1 cellular context compared by ENCODE assay signal in the genomic region with DNA sequence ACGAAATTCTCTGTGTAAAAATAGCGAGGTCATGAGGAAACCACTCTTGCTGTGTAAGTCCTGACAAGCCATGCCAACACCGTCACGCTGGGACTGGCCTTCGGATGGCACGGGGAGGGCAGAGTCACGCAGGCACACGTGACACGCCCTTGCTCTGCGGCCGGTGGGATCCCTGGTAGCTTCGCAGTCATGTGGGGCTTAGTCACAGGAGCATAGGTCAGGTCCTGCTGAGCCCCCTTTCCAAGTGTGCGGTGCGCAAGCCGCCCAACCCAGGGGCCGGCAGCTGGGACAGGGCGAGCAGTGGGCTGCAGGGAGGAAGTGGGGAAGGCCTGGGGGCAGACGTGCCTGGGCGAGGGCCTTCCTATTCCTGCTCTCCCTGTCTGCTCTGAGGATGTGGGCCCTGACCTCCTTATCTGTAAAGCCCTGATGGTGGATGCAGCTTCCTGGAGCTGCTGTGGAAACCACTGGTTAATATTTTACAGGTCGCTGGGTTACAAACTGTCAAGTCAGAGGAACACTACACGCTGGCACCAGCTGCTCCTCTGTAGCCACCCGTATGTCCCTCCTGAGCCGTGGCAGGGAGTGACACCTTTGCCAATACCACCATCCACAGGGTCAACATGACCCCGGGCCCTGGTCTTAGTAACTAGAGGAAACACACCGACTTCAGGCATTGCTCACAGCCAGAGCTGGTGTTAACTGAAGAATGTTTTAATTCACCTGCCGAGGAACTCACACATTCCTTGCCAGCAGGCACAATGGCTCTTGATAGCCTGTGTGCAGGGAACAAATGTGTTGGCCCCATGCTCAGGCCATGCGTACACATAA.
A peak's percentile ranks its signal among the peaks of the same experiment; 100 is the strongest.
TF ChIP-seq lines count a peak whose summit lies in the region.

No MANE protein-coding gene starts in this region.

TF ChIP-seq in HepG2, 621 proteins besides CTCF, POLR2A, EP300 and RAD21 (continued from another document and continues in another):
- TF ChIP-seq ZFX (CRISPR knock-in tag; IDR thresholded peaks at IDR 0.05; ENCODE audit: low read depth) (peak; percentile 93), ZNF382 (CRISPR knock-in tag; IDR thresholded peaks at IDR 0.05; ENCODE audit: borderline replicate concordance) (no peak), ZFP36L1 (CRISPR knock-in tag; IDR thresholded peaks at IDR 0.05) (no peak), ZKSCAN5 (CRISPR knock-in tag; IDR thresholded peaks at IDR 0.05) (no peak), SRF (IDR thresholded peaks at IDR 0.05; ENCODE audit: low read depth, low read length) (no peak), ZNF430 (CRISPR knock-in tag; IDR thresholded peaks at IDR 0.05) (peak; percentile 79), ZNF335 (CRISPR knock-in tag; IDR thresholded peaks at IDR 0.05) (peak; percentile 51; the same call in 1 of the 2 replicates), ZNF33B (CRISPR knock-in tag; IDR thresholded peaks at IDR 0.05) (no peak), NCOA2 (CRISPR knock-in tag; IDR thresholded peaks at IDR 0.05) (no peak; the same call in 1 of the 2 replicates), ATF7-NPFF (CRISPR knock-in tag; IDR thresholded peaks at IDR 0.05; ENCODE audit: low read depth) (no peak; the same call in 1 of the 2 replicates), TEAD2 (CRISPR knock-in tag; IDR thresholded peaks at IDR 0.05) (no peak), ZBTB42 (CRISPR knock-in tag; IDR thresholded peaks at IDR 0.05) (no peak), ZNF292 (CRISPR knock-in tag; IDR thresholded peaks at IDR 0.05; ENCODE audit: borderline replicate concordance, low read depth) (peak; percentile 96), HOXA9 (CRISPR knock-in tag; IDR thresholded peaks at IDR 0.05; ENCODE audit: borderline replicate concordance) (no peak), ZNF552 (CRISPR knock-in tag; IDR thresholded peaks at IDR 0.05; ENCODE audit: borderline replicate concordance) (peak; percentile 37; the same call in 1 of the 2 replicates), THAP11 (CRISPR knock-in tag; IDR thresholded peaks at IDR 0.05) (peak; percentile 26; the same call in 1 of the 2 replicates), TP53 (CRISPR knock-in tag; conservative IDR thresholded peaks at IDR 0.05) (no peak), ZNF703 (CRISPR knock-in tag; IDR thresholded peaks at IDR 0.05; ENCODE audit: borderline replicate concordance) (no peak), SP5 (CRISPR knock-in tag; IDR thresholded peaks at IDR 0.05; ENCODE audit: borderline replicate concordance, low read depth) (peak; percentile 42; the same call in 1 of the 2 replicates), HDAC2 (CRISPR knock-in tag; IDR thresholded peaks at IDR 0.05) (peak; percentile 65; the same call in 1 of the 2 replicates), PAX8 (CRISPR knock-in tag; IDR thresholded peaks at IDR 0.05; ENCODE audit: borderline replicate concordance) (no peak), CBX2 (IDR thresholded peaks at IDR 0.05; ENCODE audit: low read depth, low read length) (no peak), CBX2 (CRISPR knock-in tag; IDR thresholded peaks at IDR 0.05; ENCODE audit: low read depth) (0 out of 2 replicates have a peak, but pooled peaks have one; percentile 29), ZNF878 (CRISPR knock-in tag; IDR thresholded peaks at IDR 0.05) (no peak), HNRNPL (IDR thresholded peaks at IDR 0.05; ENCODE audit: low read depth, low read length) (peak; percentile 94), ZNF660 (CRISPR knock-in tag; IDR thresholded peaks at IDR 0.05; ENCODE audit: borderline replicate concordance, low read depth) (no peak), NCOR1 (IDR thresholded peaks at IDR 0.05; ENCODE audit: borderline replicate concordance, low read length) (peak; percentile 23; the same call in 1 of the 2 replicates)
- TF ChIP-seq, protein P1, sequence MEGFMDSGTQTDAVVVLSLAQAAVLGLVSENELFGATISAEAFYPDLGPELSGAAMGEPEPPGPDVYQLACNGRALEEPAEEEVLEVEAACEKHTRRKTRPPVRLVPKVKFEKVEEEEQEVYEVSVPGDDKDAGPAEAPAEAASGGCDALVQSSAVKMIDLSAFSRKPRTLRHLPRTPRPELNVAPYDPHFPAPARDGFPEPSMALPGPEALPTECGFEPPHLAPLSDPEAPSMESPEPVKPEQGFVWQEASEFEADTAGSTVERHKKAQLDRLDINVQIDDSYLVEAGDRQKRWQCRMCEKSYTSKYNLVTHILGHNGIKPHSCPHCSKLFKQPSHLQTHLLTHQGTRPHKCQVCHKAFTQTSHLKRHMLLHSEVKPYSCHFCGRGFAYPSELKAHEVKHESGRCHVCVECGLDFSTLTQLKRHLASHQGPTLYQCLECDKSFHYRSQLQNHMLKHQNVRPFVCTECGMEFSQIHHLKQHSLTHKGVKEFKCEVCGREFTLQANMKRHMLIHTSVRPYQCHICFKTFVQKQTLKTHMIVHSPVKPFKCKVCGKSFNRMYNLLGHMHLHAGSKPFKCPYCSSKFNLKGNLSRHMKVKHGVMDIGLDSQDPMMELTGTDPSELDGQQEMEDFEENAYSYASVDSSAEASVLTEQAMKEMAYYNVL (CRISPR knock-in tag; IDR thresholded peaks at IDR 0.05; ENCODE audit: borderline replicate concordance) = no peak; the same call in 1 of the 2 replicates
- TF ChIP-seq, protein P2, sequence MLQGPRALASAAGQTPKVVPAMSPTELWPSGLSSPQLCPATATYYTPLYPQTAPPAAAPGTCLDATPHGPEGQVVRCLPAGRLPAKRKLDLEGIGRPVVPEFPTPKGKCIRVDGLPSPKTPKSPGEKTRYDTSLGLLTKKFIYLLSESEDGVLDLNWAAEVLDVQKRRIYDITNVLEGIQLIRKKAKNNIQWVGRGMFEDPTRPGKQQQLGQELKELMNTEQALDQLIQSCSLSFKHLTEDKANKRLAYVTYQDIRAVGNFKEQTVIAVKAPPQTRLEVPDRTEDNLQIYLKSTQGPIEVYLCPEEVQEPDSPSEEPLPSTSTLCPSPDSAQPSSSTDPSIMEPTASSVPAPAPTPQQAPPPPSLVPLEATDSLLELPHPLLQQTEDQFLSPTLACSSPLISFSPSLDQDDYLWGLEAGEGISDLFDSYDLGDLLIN (CRISPR knock-in tag; IDR thresholded peaks at IDR 0.05; ENCODE audit: borderline replicate concordance) = no peak
- TF ChIP-seq, protein P3, sequence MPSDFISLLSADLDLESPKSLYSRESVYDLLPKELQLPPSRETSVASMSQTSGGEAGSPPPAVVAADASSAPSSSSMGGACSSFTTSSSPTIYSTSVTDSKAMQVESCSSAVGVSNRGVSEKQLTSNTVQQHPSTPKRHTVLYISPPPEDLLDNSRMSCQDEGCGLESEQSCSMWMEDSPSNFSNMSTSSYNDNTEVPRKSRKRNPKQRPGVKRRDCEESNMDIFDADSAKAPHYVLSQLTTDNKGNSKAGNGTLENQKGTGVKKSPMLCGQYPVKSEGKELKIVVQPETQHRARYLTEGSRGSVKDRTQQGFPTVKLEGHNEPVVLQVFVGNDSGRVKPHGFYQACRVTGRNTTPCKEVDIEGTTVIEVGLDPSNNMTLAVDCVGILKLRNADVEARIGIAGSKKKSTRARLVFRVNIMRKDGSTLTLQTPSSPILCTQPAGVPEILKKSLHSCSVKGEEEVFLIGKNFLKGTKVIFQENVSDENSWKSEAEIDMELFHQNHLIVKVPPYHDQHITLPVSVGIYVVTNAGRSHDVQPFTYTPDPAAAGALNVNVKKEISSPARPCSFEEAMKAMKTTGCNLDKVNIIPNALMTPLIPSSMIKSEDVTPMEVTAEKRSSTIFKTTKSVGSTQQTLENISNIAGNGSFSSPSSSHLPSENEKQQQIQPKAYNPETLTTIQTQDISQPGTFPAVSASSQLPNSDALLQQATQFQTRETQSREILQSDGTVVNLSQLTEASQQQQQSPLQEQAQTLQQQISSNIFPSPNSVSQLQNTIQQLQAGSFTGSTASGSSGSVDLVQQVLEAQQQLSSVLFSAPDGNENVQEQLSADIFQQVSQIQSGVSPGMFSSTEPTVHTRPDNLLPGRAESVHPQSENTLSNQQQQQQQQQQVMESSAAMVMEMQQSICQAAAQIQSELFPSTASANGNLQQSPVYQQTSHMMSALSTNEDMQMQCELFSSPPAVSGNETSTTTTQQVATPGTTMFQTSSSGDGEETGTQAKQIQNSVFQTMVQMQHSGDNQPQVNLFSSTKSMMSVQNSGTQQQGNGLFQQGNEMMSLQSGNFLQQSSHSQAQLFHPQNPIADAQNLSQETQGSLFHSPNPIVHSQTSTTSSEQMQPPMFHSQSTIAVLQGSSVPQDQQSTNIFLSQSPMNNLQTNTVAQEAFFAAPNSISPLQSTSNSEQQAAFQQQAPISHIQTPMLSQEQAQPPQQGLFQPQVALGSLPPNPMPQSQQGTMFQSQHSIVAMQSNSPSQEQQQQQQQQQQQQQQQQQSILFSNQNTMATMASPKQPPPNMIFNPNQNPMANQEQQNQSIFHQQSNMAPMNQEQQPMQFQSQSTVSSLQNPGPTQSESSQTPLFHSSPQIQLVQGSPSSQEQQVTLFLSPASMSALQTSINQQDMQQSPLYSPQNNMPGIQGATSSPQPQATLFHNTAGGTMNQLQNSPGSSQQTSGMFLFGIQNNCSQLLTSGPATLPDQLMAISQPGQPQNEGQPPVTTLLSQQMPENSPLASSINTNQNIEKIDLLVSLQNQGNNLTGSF (CRISPR knock-in tag; IDR thresholded peaks at IDR 0.05) = 0 out of 2 replicates have a peak, but pooled peaks have one; percentile 27
- TF ChIP-seq, protein P4, sequence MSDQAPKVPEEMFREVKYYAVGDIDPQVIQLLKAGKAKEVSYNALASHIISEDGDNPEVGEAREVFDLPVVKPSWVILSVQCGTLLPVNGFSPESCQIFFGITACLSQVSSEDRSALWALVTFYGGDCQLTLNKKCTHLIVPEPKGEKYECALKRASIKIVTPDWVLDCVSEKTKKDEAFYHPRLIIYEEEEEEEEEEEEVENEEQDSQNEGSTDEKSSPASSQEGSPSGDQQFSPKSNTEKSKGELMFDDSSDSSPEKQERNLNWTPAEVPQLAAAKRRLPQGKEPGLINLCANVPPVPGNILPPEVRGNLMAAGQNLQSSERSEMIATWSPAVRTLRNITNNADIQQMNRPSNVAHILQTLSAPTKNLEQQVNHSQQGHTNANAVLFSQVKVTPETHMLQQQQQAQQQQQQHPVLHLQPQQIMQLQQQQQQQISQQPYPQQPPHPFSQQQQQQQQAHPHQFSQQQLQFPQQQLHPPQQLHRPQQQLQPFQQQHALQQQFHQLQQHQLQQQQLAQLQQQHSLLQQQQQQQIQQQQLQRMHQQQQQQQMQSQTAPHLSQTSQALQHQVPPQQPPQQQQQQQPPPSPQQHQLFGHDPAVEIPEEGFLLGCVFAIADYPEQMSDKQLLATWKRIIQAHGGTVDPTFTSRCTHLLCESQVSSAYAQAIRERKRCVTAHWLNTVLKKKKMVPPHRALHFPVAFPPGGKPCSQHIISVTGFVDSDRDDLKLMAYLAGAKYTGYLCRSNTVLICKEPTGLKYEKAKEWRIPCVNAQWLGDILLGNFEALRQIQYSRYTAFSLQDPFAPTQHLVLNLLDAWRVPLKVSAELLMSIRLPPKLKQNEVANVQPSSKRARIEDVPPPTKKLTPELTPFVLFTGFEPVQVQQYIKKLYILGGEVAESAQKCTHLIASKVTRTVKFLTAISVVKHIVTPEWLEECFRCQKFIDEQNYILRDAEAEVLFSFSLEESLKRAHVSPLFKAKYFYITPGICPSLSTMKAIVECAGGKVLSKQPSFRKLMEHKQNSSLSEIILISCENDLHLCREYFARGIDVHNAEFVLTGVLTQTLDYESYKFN (CRISPR knock-in tag; conservative IDR thresholded peaks at IDR 0.05) = peak; percentile 82
- TF ChIP-seq, protein P5, sequence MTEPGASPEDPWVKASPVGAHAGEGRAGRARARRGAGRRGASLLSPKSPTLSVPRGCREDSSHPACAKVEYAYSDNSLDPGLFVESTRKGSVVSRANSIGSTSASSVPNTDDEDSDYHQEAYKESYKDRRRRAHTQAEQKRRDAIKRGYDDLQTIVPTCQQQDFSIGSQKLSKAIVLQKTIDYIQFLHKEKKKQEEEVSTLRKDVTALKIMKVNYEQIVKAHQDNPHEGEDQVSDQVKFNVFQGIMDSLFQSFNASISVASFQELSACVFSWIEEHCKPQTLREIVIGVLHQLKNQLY (CRISPR knock-in tag; IDR thresholded peaks at IDR 0.05) = no peak
- TF ChIP-seq, protein P6, sequence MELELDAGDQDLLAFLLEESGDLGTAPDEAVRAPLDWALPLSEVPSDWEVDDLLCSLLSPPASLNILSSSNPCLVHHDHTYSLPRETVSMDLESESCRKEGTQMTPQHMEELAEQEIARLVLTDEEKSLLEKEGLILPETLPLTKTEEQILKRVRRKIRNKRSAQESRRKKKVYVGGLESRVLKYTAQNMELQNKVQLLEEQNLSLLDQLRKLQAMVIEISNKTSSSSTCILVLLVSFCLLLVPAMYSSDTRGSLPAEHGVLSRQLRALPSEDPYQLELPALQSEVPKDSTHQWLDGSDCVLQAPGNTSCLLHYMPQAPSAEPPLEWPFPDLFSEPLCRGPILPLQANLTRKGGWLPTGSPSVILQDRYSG (CRISPR knock-in tag; IDR thresholded peaks at IDR 0.05) = 0 out of 2 replicates have a peak, but pooled peaks have one; percentile 30
- TF ChIP-seq, protein P7, sequence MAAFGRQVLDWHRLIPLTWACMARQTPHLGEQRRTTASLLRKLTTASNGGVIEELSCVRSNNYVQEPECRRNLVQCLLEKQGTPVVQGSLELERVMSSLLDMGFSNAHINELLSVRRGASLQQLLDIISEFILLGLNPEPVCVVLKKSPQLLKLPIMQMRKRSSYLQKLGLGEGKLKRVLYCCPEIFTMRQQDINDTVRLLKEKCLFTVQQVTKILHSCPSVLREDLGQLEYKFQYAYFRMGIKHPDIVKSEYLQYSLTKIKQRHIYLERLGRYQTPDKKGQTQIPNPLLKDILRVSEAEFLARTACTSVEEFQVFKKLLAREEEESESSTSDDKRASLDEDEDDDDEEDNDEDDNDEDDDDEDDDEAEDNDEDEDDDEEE (CRISPR knock-in tag; IDR thresholded peaks at IDR 0.05) = 0 out of 2 replicates have a peak, but pooled peaks have one; percentile 50
- TF ChIP-seq, protein P8, sequence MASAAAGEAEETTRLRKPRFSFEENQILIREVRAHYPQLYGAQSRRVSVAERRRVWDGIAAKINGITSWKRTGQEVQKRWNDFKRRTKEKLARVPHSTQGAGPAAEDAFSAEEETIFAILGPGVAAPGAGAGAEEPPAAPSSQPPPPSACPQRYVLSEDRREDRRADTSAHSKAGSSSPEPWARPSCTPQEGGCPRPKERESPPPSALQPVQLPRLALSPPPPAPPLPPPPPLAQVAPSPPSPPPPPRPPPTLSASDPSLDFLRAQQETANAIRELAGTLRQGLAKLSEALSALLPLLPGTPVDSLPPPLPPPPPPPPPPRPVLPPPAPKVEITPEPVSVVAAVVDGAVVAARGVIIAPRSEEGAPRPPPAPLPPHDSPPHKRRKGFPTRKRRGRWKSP (CRISPR knock-in tag; IDR thresholded peaks at IDR 0.05) = 0 out of 2 replicates have a peak, but pooled peaks have one; percentile 47
